In the genomic region with DNA sequence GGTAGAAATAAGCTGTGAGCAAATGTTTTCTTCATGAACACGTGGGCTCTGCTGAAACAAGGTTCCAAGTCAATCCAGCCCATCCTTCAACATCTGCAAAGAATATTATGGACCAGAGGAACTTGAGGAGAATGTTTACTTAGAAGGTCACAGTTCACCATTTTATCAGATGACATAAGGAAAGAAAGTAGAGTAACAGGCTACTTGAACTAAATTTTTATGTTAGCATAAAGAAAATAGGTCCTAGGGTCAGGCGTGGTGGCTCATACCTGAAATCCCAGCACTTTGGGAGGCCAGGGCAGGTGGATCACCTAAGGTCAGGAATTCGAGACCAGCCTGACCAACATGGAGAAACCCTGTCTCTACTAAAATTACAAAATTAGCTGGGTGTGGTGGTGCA, we compare ENCODE assay signal across 11 cellular contexts. TPM values are rescaled to one million over a fixed set of nuclear protein-coding genes. Genes with fewer than 3 reads are reported as not detected.
"Had no signal": no experiment of that assay in that cellular context is flagged by ENCODE, and none has a peak within 500 bp of the region (broad histone marks: within the 10 kb centered on the region; RNA-seq: fewer than 3 reads in every experiment).

No MANE protein-coding gene starts in this region.

RNA-seq across cellular contexts. Expression of gene ERVV-1, which starts 30.6 kb away (rescaled TPM):
- total RNA-seq: OCI-LY7, PC-3, PC-9, Peyer's patch, Right ventricle myocardium inferior, Right ventricle myocardium superior, RPMI7951, SJCRH30, SJSA1, SK-MEL-5 had no signal
- polyA plus RNA-seq: SK-N-SH had no signal
